21 cellular contexts compared by ENCODE assay signal in genomic region chr10:7111574-7111973, GRCh38.
DNase-seq lines count a peak whose midpoint lies in the region; ATAC-seq, FAIRE-seq and TF ChIP-seq lines count a peak whose summit lies in the region.
"Had no signal": no experiment of that assay in that cellular context is flagged by ENCODE, and none has a peak within 500 bp of the region (broad histone marks: within the 10 kb centered on the region; RNA-seq: fewer than 3 reads in every experiment).

No MANE protein-coding gene starts in this region.

- no peak overlapping the region for H2BK20ac ChIP-seq in IMR-90 (ENCODE audit: low read depth, low read length)

- no peak overlapping the region for H2AK9ac ChIP-seq in IMR-90 (replicated peaks; ENCODE audit: low read depth, low read length, poor library complexity)

- H2BK120ac ChIP-seq in IMR-90 (ENCODE audit: low read depth, low read length): no peak overlapping the region

- no peak for TF ChIP-seq POLR2A in IMR-90 (IDR thresholded peaks at IDR 0.05; ENCODE audit: low read depth, low read length)

- H3K27ac ChIP-seq in ACC112 (ENCODE audit: low read depth, low read length) (peak overlapping the region; percentile 48; the same call in 1 of the 2 replicates), IMR-90 (ENCODE audit: insufficient read depth, low read length) (no peak overlapping the region), keratinocyte (ENCODE audit: control insufficient read depth, insufficient read depth, low read length) (peak overlapping the region; percentile 54)
- H3K27ac ChIP-seq: dorsolateral prefrontal cortex, pancreas, upper lobe of left lung had no signal

- no peak overlapping the region for H3K56ac ChIP-seq in IMR-90 (ENCODE audit: extremely low read depth, insufficient read depth, low read length)

- dilution Hi-C loops in IMR-90 (cut with HindIII; ENCODE audit: low sequenced_read_pairs, unreplicated experiment) (no loop called here), keratinocyte (cut with MboI; ENCODE audit: extremely low pct_ligation_motif_present, low sequenced_read_pairs) (no loop called here)

- CTCF ChIA-PET in IMR-90 (lab: Yijun Ruan, JAX): interaction anchor here (1.1 kb wide), 1 partner anchor 10 kb away, joined by 3 read pairs; no protein-coding TSS in a partner anchor

- H2AK5ac ChIP-seq in IMR-90 (ENCODE audit: low read depth, low read length): no peak overlapping the region

- H3K9ac ChIP-seq in IMR-90 (ENCODE audit: low read depth, low read length) (no peak overlapping the region), keratinocyte (ENCODE audit: control insufficient read depth, extremely low read depth, insufficient read depth, low read length) (no peak overlapping the region)

- no peak overlapping the region for H3K14ac ChIP-seq in IMR-90 (replicated peaks; ENCODE audit: low read depth, low read length)

- no peak overlapping the region for H3K23ac ChIP-seq in IMR-90 (ENCODE audit: low read depth, low read length)

- no peak overlapping the region for H3K4ac ChIP-seq in IMR-90 (ENCODE audit: low read depth, low read length)

- H4K8ac ChIP-seq in IMR-90 (ENCODE audit: low read depth in 2 of 2, low read length in 2 of 2): no peak overlapping the region

- no peak overlapping the region for H4K91ac ChIP-seq in IMR-90 (ENCODE audit: insufficient read depth, low read depth, low read length)

- peak; percentile 48 for ATAC-seq in IMR-90 (ENCODE audit: low read depth)
- ATAC-seq in stimulated activated effector memory CD8-positive, alpha-beta T cell treated with anti-CD3 and anti-CD28 coated beads, Interleukin-12 subunit alpha, Interleukin-12 subunit beta, amount 100 ng/mL, for 72 hours: no peak
- no peak for ATAC-seq in HG03457 (IDR thresholded peaks at IDR 0.05; ENCODE audit: unreplicated experiment)
- ATAC-seq: pancreas; stimulated activated naive CD8-positive, alpha-beta T cell treated with anti-CD3 and anti-CD28 coated beads, Interleukin-15, Interleukin-2, amounts not matched to agents 100 U/mL and 50 U/mL, for 24 hours had no signal

- no peak for TF ChIP-seq CTCF in IMR-90 (conservative IDR thresholded peaks at IDR 0.05; ENCODE audit: low read depth, low read length)
- TF ChIP-seq CTCF in choroid plexus epithelial cell (conservative IDR thresholded peaks at IDR 0.05; ENCODE audit: low read depth, low read length): no peak
- TF ChIP-seq CTCF in keratinocyte (optimal IDR thresholded peaks at IDR 0.05 in 1 of 3, IDR thresholded peaks at IDR 0.05 in 1 of 3, conservative IDR thresholded peaks at IDR 0.05 in 1 of 3; ENCODE audit: extremely low read depth in 1 of 3, insufficient read depth in 2 of 3, low read length in 3 of 3): no peak

- TF ChIP-seq RAD21 in IMR-90 (IDR thresholded peaks at IDR 0.05; ENCODE audit: low read length): no peak

- in situ Hi-C loops in IMR-90 (cut with MboI; ENCODE audit: low sequenced_read_pairs): no loop called here

- H3K27ac Mint-ChIP-seq in stimulated activated effector memory CD8-positive, alpha-beta T cell treated with anti-CD3 and anti-CD28 coated beads, Interleukin-12 subunit alpha, Interleukin-12 subunit beta, amount 100 ng/mL, for 72 hours: no peak overlapping the region

- no peak overlapping the region for H3K4me2 ChIP-seq in IMR-90 (ENCODE audit: low read depth, low read length)
- H3K4me2 ChIP-seq in keratinocyte (ENCODE audit: control insufficient read depth, extremely low read depth, insufficient read depth, low read depth, low read length): peak overlapping the region; percentile 32

- no peak overlapping the region for H2BK5ac ChIP-seq in IMR-90 (ENCODE audit: low read depth, low read length, poor library complexity, severe bottlenecking)

- H3K36me3 Mint-ChIP-seq in stimulated activated effector memory CD8-positive, alpha-beta T cell treated with anti-CD3 and anti-CD28 coated beads, Interleukin-12 subunit alpha, Interleukin-12 subunit beta, amount 100 ng/mL, for 72 hours: no peaks in the 10 kb centered on the region

- no peak overlapping the region for H2BK15ac ChIP-seq in IMR-90 (ENCODE audit: low read depth, low read length)

- no peak overlapping the region for H3K4me3 ChIP-seq in ACC112 (ENCODE audit: low read depth, low read length)
- no peak overlapping the region for H3K4me3 ChIP-seq in IMR-90 (ENCODE audit: insufficient read depth, low read depth, low read length)
- no peak overlapping the region for H3K4me3 ChIP-seq in choroid plexus epithelial cell (ENCODE audit: low read depth, low read length)
- H3K4me3 ChIP-seq in keratinocyte (ENCODE audit: control insufficient read depth in 2 of 3, extremely low read depth in 1 of 3, insufficient read depth in 2 of 3, low read depth in 1 of 3, low read length in 3 of 3): no peak overlapping the region
- H3K4me3 ChIP-seq: dorsolateral prefrontal cortex, pancreas, upper lobe of left lung had no signal

- H3K4me1 ChIP-seq in ACC112 (ENCODE audit: control insufficient read depth, insufficient read depth, low read length, unreplicated experiment) (peaks cover 3% of the 10 kb centered on the region), IMR-90 (ENCODE audit: control insufficient read depth, insufficient read depth, low read length) (peaks cover 2% of the 10 kb centered on the region; the same call in 1 of the 2 replicates), keratinocyte (ENCODE audit: control insufficient read depth, extremely low read depth, insufficient read depth, low read length) (peaks cover 10% of the 10 kb centered on the region)
- H3K4me1 ChIP-seq: Caco-2, pancreas, upper lobe of left lung had no signal

- H3K79me1 ChIP-seq in IMR-90 (ENCODE audit: low read depth in 1 of 2, low read length in 2 of 2): no peaks in the 10 kb centered on the region

- intact Hi-C loops in IMR-90 (cut with micrococcal nuclease): no loop called here

- no peaks in the 10 kb centered on the region for H3K27me3 ChIP-seq in ACC112 (ENCODE audit: insufficient read depth, low read length)
- no peaks in the 10 kb centered on the region; the same call in 1 of the 2 replicates for H3K27me3 ChIP-seq in IMR-90 (ENCODE audit: control insufficient read depth, insufficient read depth, low read length)
- H3K27me3 ChIP-seq in keratinocyte (ENCODE audit: control insufficient read depth, extremely low read depth, insufficient read depth, low read length): peaks cover 2% of the 10 kb centered on the region
- H3K27me3 ChIP-seq: pancreas, upper lobe of left lung had no signal

- WGBS in IMR-90 (ENCODE audit: extremely low coverage in 2 of 2, insufficient read length in 1 of 2), 2 experiments: 86% methylated on average over 2 of the region's 4 CpGs; no CpG with 5 or more reads in 1 of the 2 experiments

- H3K36me3 ChIP-seq in ACC112 (ENCODE audit: insufficient read depth, low read length): no peaks in the 10 kb centered on the region
- H3K36me3 ChIP-seq in IMR-90 (ENCODE audit: control insufficient read depth, insufficient read depth, low read length): no peaks in the 10 kb centered on the region
- no peaks in the 10 kb centered on the region for H3K36me3 ChIP-seq in keratinocyte (ENCODE audit: control insufficient read depth in 2 of 2, extremely low read depth in 1 of 2, insufficient read depth in 2 of 2, low read length in 2 of 2)
- H3K36me3 ChIP-seq: pancreas, upper lobe of left lung had no signal

- peaks cover 11% of the 10 kb centered on the region for H3K4me1 Mint-ChIP-seq in stimulated activated effector memory CD8-positive, alpha-beta T cell treated with anti-CD3 and anti-CD28 coated beads, Interleukin-12 subunit alpha, Interleukin-12 subunit beta, amount 100 ng/mL, for 72 hours

- no TSS peak for BruUV-seq in IMR-90 (replicated peaks; lab: Mats Ljungman, UMichigan)

- H3K9me3 ChIP-seq in IMR-90 (ENCODE audit: control insufficient read depth, insufficient read depth, low read length): 0 out of 2 replicates have a peak, but pooled peaks cover 2% of the 10 kb centered on the region
- no peaks in the 10 kb centered on the region for H3K9me3 ChIP-seq in keratinocyte (ENCODE audit: control insufficient read depth, low read depth, low read length)
- H3K9me3 ChIP-seq: Caco-2, pancreas, upper lobe of left lung had no signal

- H3K4me3 Mint-ChIP-seq in stimulated activated effector memory CD8-positive, alpha-beta T cell treated with anti-CD3 and anti-CD28 coated beads, Interleukin-12 subunit alpha, Interleukin-12 subunit beta, amount 100 ng/mL, for 72 hours: no peak overlapping the region

- no peak overlapping the region for H2AFZ ChIP-seq in ACC112 (ENCODE audit: low read length, unreplicated experiment)
- no peak overlapping the region for H2AFZ ChIP-seq in IMR-90 (replicated peaks; ENCODE audit: low read length, poor library complexity)
- H2AFZ ChIP-seq in keratinocyte (ENCODE audit: control insufficient read depth, low read length): peak overlapping the region; percentile 30

- POLR2A ChIA-PET in IMR-90 (lab: Charles Lee; ENCODE audit: unreplicated experiment): no interaction called here

- H3K9me3 Mint-ChIP-seq in stimulated activated effector memory CD8-positive, alpha-beta T cell treated with anti-CD3 and anti-CD28 coated beads, Interleukin-12 subunit alpha, Interleukin-12 subunit beta, amount 100 ng/mL, for 72 hours: peaks cover 2% of the 10 kb centered on the region

- H4K20me1 ChIP-seq in IMR-90 (ENCODE audit: insufficient read depth, low read length) (no peaks in the 10 kb centered on the region), keratinocyte (ENCODE audit: control insufficient read depth, extremely low read depth, insufficient read depth, low read length) (no peaks in the 10 kb centered on the region)

- H3K18ac ChIP-seq in IMR-90 (ENCODE audit: low read depth, low read length): no peak overlapping the region

- no peaks in the 10 kb centered on the region for H3K79me2 ChIP-seq in ACC112 (ENCODE audit: control insufficient read depth, insufficient read depth, low read length, unreplicated experiment)
- H3K79me2 ChIP-seq in keratinocyte (ENCODE audit: control insufficient read depth, insufficient read depth, low read length): no peaks in the 10 kb centered on the region

- H3K9me1 ChIP-seq in IMR-90 (ENCODE audit: insufficient read depth, low read length) (no peaks in the 10 kb centered on the region), keratinocyte (ENCODE audit: control insufficient read depth, extremely low read depth, insufficient read depth, low read length) (no peaks in the 10 kb centered on the region)

- DNase-seq in IMR-90: peak; percentile 85
- peak; percentile 28 for DNase-seq in choroid plexus epithelial cell (ENCODE audit: low read depth)
- DNase-seq in keratinocyte (ENCODE audit: low read depth, low spot score): peak; percentile 26
- DNase-seq in stimulated activated effector memory CD8-positive, alpha-beta T cell treated with anti-CD3 and anti-CD28 coated beads, Interleukin-12 subunit alpha, Interleukin-12 subunit beta, amount 100 ng/mL, for 72 hours (ENCODE audit: low spot score in 2 of 2): no peak
- DNase-seq in DMS114 treated with DMSO at 0.1 percent for 48 hours (lab: John Stamatoyannopoulos, UW; ENCODE audit: unreplicated experiment): no peak
- DNase-seq in NCI-H345 treated with DMSO at 0.1 percent for 48 hours (lab: John Stamatoyannopoulos, UW; ENCODE audit: unreplicated experiment): no peak
- DNase-seq: activated effector memory CD4-positive, alpha-beta T cell treated with anti-CD3 and anti-CD28 coated beads, Interleukin-2, amount 50 U/mL, for 16 hours; aorta; Caco-2; dorsolateral prefrontal cortex; H7; Kasumi-1; NCI-H146; NCI-H446; pancreas; stimulated activated naive CD8-positive, alpha-beta T cell treated with anti-CD3 and anti-CD28 coated beads, Interleukin-15, Interleukin-2, amounts not matched to agents 100 U/mL and 50 U/mL, for 24 hours; T-helper 9 cell; upper lobe of left lung had no signal

- peak; percentile 74 for FAIRE-seq in keratinocyte (lab: Jason Lieb, UNC)
- FAIRE-seq: G401.6, pancreas had no signal

- no peak overlapping the region for H4K5ac ChIP-seq in IMR-90 (ENCODE audit: low read depth, low read length)

Comparison
In these comparisons a context has a peak if more than half of its experiments do, and no peak if none do; other contexts are left out.
1. DNase-seq: peak in IMR-90 (single experiment), choroid plexus epithelial cell (single experiment) and keratinocyte (single experiment); none in stimulated activated effector memory CD8-positive, alpha-beta T cell treated with anti-CD3 and anti-CD28 coated beads, Interleukin-12 subunit alpha, Interleukin-12 subunit beta, amount 100 ng/mL, for 72 hours (0 of 2), DMS114 treated with DMSO at 0.1 percent for 48 hours (single experiment) and NCI-H345 treated with DMSO at 0.1 percent for 48 hours (single experiment).